In the genomic region with DNA sequence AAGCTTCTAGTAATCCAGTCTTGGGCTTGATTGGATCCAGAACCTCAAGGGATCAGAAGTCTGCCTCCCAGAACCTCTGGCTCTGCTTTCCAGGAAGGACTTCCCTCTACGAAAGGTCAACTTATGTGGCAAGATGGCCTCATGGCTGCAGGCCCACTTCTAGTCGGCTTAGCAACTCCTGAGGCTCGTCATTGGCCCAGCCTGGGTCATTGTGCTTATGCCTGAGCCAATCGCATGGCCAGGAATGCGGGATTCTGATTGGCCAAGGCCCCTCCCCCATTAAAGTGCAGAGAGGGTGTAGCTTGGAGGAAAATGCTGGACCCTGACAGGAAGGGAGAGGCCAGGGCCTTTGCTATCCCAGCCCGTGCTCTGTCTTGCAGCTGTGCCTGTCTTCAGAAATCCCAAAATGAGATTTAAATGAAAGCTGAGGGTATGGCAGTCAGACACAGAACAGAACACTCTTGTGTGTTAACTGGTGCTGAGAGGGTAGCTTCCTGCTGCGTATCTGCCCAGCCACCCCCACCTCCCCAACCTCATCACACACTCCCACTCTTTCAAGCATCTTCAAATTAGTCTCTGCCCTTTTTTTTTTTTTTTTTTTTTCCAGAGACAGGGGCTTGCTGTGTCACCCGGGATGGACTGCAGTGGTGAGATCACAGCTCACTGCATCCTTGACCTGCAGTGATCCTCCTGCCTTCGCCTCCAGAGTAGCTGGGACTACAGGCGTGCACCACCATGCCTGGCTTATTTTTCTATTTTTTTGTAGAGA, we compare ENCODE assay signal across 1 cellular context.
TF ChIP-seq lines count a peak whose summit lies in the region.

No MANE protein-coding gene starts in this region.

TF ChIP-seq in WTC11, 78 proteins besides CTCF, POLR2A, EP300 and RAD21:
- TF ChIP-seq MXD4 (CRISPR knock-in tag; IDR thresholded peaks at IDR 0.05; ENCODE audit: borderline replicate concordance) (no peak), ATF1 (CRISPR knock-in tag; IDR thresholded peaks at IDR 0.05) (no peak), NFYB (CRISPR knock-in tag; conservative IDR thresholded peaks at IDR 0.05; ENCODE audit: low read depth) (peak; percentile 80), GTF2I (CRISPR knock-in tag; conservative IDR thresholded peaks at IDR 0.05) (no peak)
